1 cellular context compared by ENCODE assay signal in genomic region chr20:33474097-33474846, GRCh38.
TF ChIP-seq lines count a peak whose summit lies in the region.

No MANE protein-coding gene starts in this region.

TF ChIP-seq in K562, 482 proteins besides CTCF, POLR2A, EP300 and RAD21:
- no peak for TF ChIP-seq ZFP91 (CRISPR knock-in tag; IDR thresholded peaks at IDR 0.05)
- peak; percentile 16; the same call in 1 of the 2 replicates for TF ChIP-seq CEBPB (tag; IDR thresholded peaks at IDR 0.05)
- no peak for TF ChIP-seq GATA2 (CRISPR knock-in tag; IDR thresholded peaks at IDR 0.05)
